ENCODE assay signal across 16 cellular contexts in genomic region chr20:46808565-46808964, GRCh38.
"Had no signal": no experiment of that assay in that cellular context is flagged by ENCODE, and none has a peak within 500 bp of the region (broad histone marks: within the 10 kb centered on the region; RNA-seq: fewer than 3 reads in every experiment).

No MANE protein-coding gene starts in this region.

- H3K36me3 ChIP-seq: cardiac muscle cell, right atrium auricular region, tibial nerve had no signal

- DNase-seq: activated CD4-positive, alpha-beta T cell treated with anti-CD3 and anti-CD28 coated beads for 48 hours; activated CD8-positive, alpha-beta memory T cell treated with anti-CD3 and anti-CD28 coated beads, Interleukin-2, amount 50 U/mL, for 48 hours; activated CD8-positive, alpha-beta T cell treated with anti-CD3 and anti-CD28 coated beads, Interleukin-2, amount 10 ng/mL, durations not matched to agents 7 days and 5 days; activated naive CD4-positive, alpha-beta T cell treated with anti-CD3 and anti-CD28 coated beads for 36 hours; foreskin melanocyte; head of caudate nucleus; left cardiac atrium; mammary epithelial cell; naive thymus-derived CD8-positive, alpha-beta T cell; posterior cingulate gyrus had no signal

- H3K4me3 Mint-ChIP-seq: activated CD8-positive, alpha-beta T cell treated with anti-CD3 and anti-CD28 coated beads, Interleukin-2, amount 10 ng/mL, durations not matched to agents 7 days and 5 days; activated naive CD4-positive, alpha-beta T cell treated with anti-CD3 and anti-CD28 coated beads for 36 hours; naive thymus-derived CD8-positive, alpha-beta T cell; stimulated activated effector memory CD8-positive, alpha-beta T cell treated with anti-CD3 and anti-CD28 coated beads, Interleukin-12 subunit alpha, Interleukin-12 subunit beta, amount 100 ng/mL, for 72 hours; WTC11 had no signal

- H3K9me3 ChIP-seq: right atrium auricular region, tibial nerve had no signal

- ATAC-seq: activated CD8-positive, alpha-beta T cell treated with anti-CD3 and anti-CD28 coated beads, Interleukin-2, amount 10 ng/mL, durations not matched to agents 7 days and 5 days; left cardiac atrium; naive thymus-derived CD8-positive, alpha-beta T cell; stimulated activated effector memory CD8-positive, alpha-beta T cell treated with anti-CD3 and anti-CD28 coated beads, Interleukin-12 subunit alpha, Interleukin-12 subunit beta, amount 100 ng/mL, for 72 hours; WTC11 had no signal

- H3K4me3 ChIP-seq: cardiac muscle cell, right atrium auricular region, smooth muscle cell, tibial nerve had no signal

- H3K4me1 Mint-ChIP-seq: naive thymus-derived CD8-positive, alpha-beta T cell; stimulated activated effector memory CD8-positive, alpha-beta T cell treated with anti-CD3 and anti-CD28 coated beads, Interleukin-12 subunit alpha, Interleukin-12 subunit beta, amount 100 ng/mL, for 72 hours had no signal

- H3K27ac ChIP-seq: cardiac muscle cell, right atrium auricular region, tibial nerve had no signal

- H3K27ac Mint-ChIP-seq: activated CD8-positive, alpha-beta T cell treated with anti-CD3 and anti-CD28 coated beads, Interleukin-2, amount 10 ng/mL, durations not matched to agents 7 days and 5 days; activated naive CD4-positive, alpha-beta T cell treated with anti-CD3 and anti-CD28 coated beads for 36 hours; naive thymus-derived CD8-positive, alpha-beta T cell; stimulated activated effector memory CD8-positive, alpha-beta T cell treated with anti-CD3 and anti-CD28 coated beads, Interleukin-12 subunit alpha, Interleukin-12 subunit beta, amount 100 ng/mL, for 72 hours; WTC11 had no signal

- H3K4me2 ChIP-seq: smooth muscle cell had no signal

- H3K9me3 Mint-ChIP-seq: activated naive CD4-positive, alpha-beta T cell treated with anti-CD3 and anti-CD28 coated beads for 36 hours; naive thymus-derived CD8-positive, alpha-beta T cell; stimulated activated effector memory CD8-positive, alpha-beta T cell treated with anti-CD3 and anti-CD28 coated beads, Interleukin-12 subunit alpha, Interleukin-12 subunit beta, amount 100 ng/mL, for 72 hours; WTC11 had no signal
